In the genomic region with DNA sequence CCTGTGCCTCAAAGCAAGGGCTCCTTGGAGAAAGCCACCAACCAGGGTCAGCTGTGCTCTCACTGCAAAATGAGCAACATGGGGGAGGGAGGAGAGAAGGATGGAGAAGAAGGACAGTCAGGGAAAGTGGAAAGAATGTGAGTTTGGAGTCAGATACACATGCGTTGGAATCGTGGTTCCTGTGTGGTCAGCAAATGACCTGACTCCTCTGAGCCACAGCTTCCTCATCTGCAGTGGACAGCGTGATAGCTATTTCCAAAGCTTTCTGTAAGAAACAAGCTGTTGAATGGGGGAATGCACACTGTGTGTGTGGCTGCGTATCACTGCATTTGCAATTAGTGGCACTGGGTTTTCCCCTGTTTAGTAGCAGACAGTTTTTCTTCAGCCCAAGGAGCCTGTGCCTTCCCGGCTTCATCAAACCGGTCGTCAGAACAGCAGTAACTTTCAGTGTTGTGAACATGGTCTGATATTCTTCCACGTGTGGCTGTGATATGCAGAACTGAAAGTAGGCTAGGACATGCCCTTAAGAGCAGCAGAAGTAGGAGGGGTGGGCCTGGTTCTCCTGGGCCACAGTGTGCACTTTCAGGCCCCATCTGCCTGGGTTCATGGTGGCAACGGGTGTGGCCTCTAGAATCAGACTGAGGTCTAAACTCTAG, we compare ENCODE assay signal across 9 cellular contexts.
DNase-seq lines count a peak whose midpoint lies in the region; ATAC-seq and TF ChIP-seq lines count a peak whose summit lies in the region.
"Had no signal": no experiment of that assay in that cellular context is flagged by ENCODE, and none has a peak within 500 bp of the region (broad histone marks: within the 10 kb centered on the region; RNA-seq: fewer than 3 reads in every experiment).

No MANE protein-coding gene starts in this region.

- TF ChIP-seq CTCF in ascending aorta (IDR thresholded peaks at IDR 0.05) = no peak

- H3K36me3 ChIP-seq in ascending aorta = no peaks in the 10 kb centered on the region
- H3K36me3 ChIP-seq: tibial artery had no signal

- ATAC-seq in GM18867 (IDR thresholded peaks at IDR 0.05; ENCODE audit: unreplicated experiment) (peak; percentile 99), GM21737 (IDR thresholded peaks at IDR 0.05; ENCODE audit: unreplicated experiment) (peak; percentile 94), HG03565 (IDR thresholded peaks at IDR 0.05; ENCODE audit: unreplicated experiment) (peak; percentile 97)

- intact Hi-C loops in ascending aorta (cut with DNase I) = no loop called here

- no peak overlapping the region for H3K4me3 ChIP-seq in ascending aorta
- H3K4me3 ChIP-seq: tibial artery had no signal

- no peak overlapping the region for H3K27ac ChIP-seq in ascending aorta
- H3K27ac ChIP-seq: tibial artery had no signal

- DNase-seq in medulla oblongata (ENCODE audit: extremely low spot score) (peak; percentile 85), NCI-H774 (lab: John Stamatoyannopoulos, UW) (no peak), ascending aorta (ENCODE audit: low spot score in 2 of 2) (no peak), NCI-H1694 treated with DMSO at 0.1 percent for 48 hours (lab: John Stamatoyannopoulos, UW) (no peak), NCI-H1436 treated with DMSO at 0.1 percent for 48 hours (lab: John Stamatoyannopoulos, UW) (no peak)
- DNase-seq: tibial artery had no signal

- no peaks in the 10 kb centered on the region for H3K9me3 ChIP-seq in ascending aorta
- H3K9me3 ChIP-seq: tibial artery had no signal

- H3K27me3 ChIP-seq in ascending aorta = no peaks in the 10 kb centered on the region

- no peaks in the 10 kb centered on the region for H3K4me1 ChIP-seq in ascending aorta
- H3K4me1 ChIP-seq: tibial artery had no signal
